Comparison of ENCODE assay signal across 7 cellular contexts in the genomic region with DNA sequence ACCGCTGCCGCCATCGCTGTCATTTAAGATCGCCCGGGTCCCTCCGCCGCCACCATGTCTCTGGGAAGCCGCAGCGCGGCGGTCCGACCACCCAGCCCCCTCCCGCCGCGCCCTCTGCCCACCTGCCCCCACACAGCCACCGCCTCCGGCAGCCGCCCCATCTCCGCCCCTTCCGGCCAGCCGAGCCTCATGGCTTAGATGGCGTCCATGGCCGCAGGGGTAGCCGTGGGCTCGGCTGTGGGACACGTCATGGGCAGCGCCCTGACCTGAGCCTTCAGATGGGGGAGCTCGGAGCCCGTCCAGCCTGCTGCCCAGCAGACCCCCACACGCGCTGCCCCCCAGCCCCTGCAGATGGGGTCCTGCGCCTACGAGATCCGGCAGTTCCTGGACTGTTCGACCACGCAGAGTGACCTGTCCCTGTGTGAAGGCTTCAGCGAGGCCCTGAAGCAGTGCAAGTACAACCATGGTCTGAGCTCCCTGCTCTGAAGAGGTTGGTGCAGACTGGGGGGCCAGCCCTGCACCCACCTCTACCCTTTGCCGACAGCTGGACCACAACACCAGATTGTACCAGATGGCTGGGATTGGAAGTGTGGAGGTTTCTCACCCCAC.
DNase-seq lines count a peak whose midpoint lies in the region; ATAC-seq and TF ChIP-seq lines count a peak whose summit lies in the region.

No MANE protein-coding gene starts in this region.

- in situ Hi-C loops in Panc1 (cut with HindIII; ENCODE audit: low pct_unique_long_range_greater_than_20kb, low sequenced_read_pairs), result no loop called here

- ATAC-seq in GM21423 (IDR thresholded peaks at IDR 0.05; ENCODE audit: unreplicated experiment) (peak; percentile 63), Panc1 (peak; percentile 93)

- 18% methylated on average over 38 of the region's 38 CpGs for WGBS in sigmoid colon, 2 donors

- peak overlapping the region; percentile 70 for H3K27ac ChIP-seq in Panc1 (ENCODE audit: low read length)
- peak overlapping the region in 2 of 4 donors; percentile 7 to 34 for H3K27ac ChIP-seq in sigmoid colon

- peak overlapping the region; percentile 63 for H3K4me3 ChIP-seq in GM06990 (replicated peaks; ENCODE audit: low read depth, low read length)
- peak overlapping the region; percentile 48 to 58 for H3K4me3 ChIP-seq in Panc1 (ENCODE audit: low read depth in 2 of 2, low read length in 2 of 2)
- H3K4me3 ChIP-seq in fibroblast of the aortic adventitia (ENCODE audit: low read depth, low read length), result peak overlapping the region; percentile 51
- H3K4me3 ChIP-seq in sigmoid colon, result peak overlapping the region; percentile 13 to 54 (median 46)

- intact Hi-C loops in Panc1 (cut with micrococcal nuclease; ENCODE audit: unreplicated experiment) (no loop called here), sigmoid colon (cut with DNase I) (no loop called here)

- H3K36me3 ChIP-seq in GM06990 (ENCODE audit: control insufficient read depth, insufficient read depth, low read length), result no peaks in the 10 kb centered on the region
- H3K36me3 ChIP-seq in Panc1 (ENCODE audit: control insufficient read depth, insufficient read depth, low read length), result no peaks in the 10 kb centered on the region
- no peaks in the 10 kb centered on the region for H3K36me3 ChIP-seq in sigmoid colon

- CTCF ChIA-PET in Panc1 (lab: Charles Lee), result interaction anchor here (0.5 to 1.4 kb wide), 3 partner anchors 17 to 96 kb away, joined by 3 to 6 read pairs (median 3); no protein-coding TSS in a partner anchor

- H3K4me1 ChIP-seq in Panc1 (ENCODE audit: control insufficient read depth, insufficient read depth, low read length) (peaks cover 11% of the 10 kb centered on the region), sigmoid colon (peaks cover 0 to 9% (median 0%) of the 10 kb centered on the region in 4 donors)

- TF ChIP-seq EP300 in sigmoid colon (IDR thresholded peaks at IDR 0.05), result no peak

- DNase-seq in GM06990 (ENCODE audit: extremely low read depth, insufficient read length) (peak; percentile 70), Panc1 (ENCODE audit: low read depth, low spot score) (no peak), fibroblast of the aortic adventitia (ENCODE audit: low read depth) (no peak), sigmoid colon (no peak), NCI-H446 (lab: John Stamatoyannopoulos, UW) (no peak)
- DNase-seq in activated CD4-positive, alpha-beta T cell treated with anti-CD3 and anti-CD28 coated beads for 48 hours, result no peak

- TF ChIP-seq POLR2A in sigmoid colon (IDR thresholded peaks at IDR 0.05), result no peak

- H3K9me3 ChIP-seq in Panc1 (ENCODE audit: control insufficient read depth, insufficient read depth, low read depth, low read length) (no peaks in the 10 kb centered on the region), sigmoid colon (no peaks in the 10 kb centered on the region)

- TF ChIP-seq CTCF in GM06990 (IDR thresholded peaks at IDR 0.05; ENCODE audit: insufficient read depth, low read length, poor library complexity, severe bottlenecking) (no peak), Panc1 (IDR thresholded peaks at IDR 0.05) (no peak), fibroblast of the aortic adventitia (IDR thresholded peaks at IDR 0.05; ENCODE audit: insufficient read depth, low read length) (no peak), sigmoid colon (IDR thresholded peaks at IDR 0.05) (no peak)

- POLR2A ChIA-PET in Panc1 (lab: Charles Lee), result no interaction called here

- BruUV-seq in Panc1 (replicated peaks; lab: Mats Ljungman, UMichigan), result no TSS peak

- H3K27me3 ChIP-seq in GM06990 (replicated peaks; ENCODE audit: control insufficient read depth, insufficient read depth, low read length) (no peaks in the 10 kb centered on the region), Panc1 (ENCODE audit: control insufficient read depth, insufficient read depth, low read length) (peaks cover 12% of the 10 kb centered on the region; the same call in 1 of the 2 replicates), sigmoid colon (no peaks in the 10 kb centered on the region)
